ENCODE assay signal across 17 cellular contexts in genomic region chr2:223735659-223736244, GRCh38.
DNase-seq lines count a peak whose midpoint lies in the region; ATAC-seq and TF ChIP-seq lines count a peak whose summit lies in the region.
"Had no signal": no experiment of that assay in that cellular context is flagged by ENCODE, and none has a peak within 500 bp of the region (broad histone marks: within the 10 kb centered on the region; RNA-seq: fewer than 3 reads in every experiment).

No MANE protein-coding gene starts in this region.

- H3K9me2 ChIP-seq in GM23338 (ENCODE audit: insufficient read depth): 0 out of 2 replicates have a peak, but pooled peaks cover 9% of the 10 kb centered on the region

- no peaks in the 10 kb centered on the region for H3K4me1 ChIP-seq in GM23338 (ENCODE audit: insufficient read depth)

- peaks cover 6% of the 10 kb centered on the region for H3K27me3 Mint-ChIP-seq in GM23338 (ENCODE audit: insufficient read depth, low read depth, poor library complexity)

- H3K27ac ChIP-seq in AG04450 (ENCODE audit: low read depth, low read length) (peak overlapping the region; percentile 12), GM23338 (ENCODE audit: low read depth) (no peak overlapping the region)

- H3K27me3 ChIP-seq in AG04450 (ENCODE audit: control insufficient read depth, insufficient read depth, low read length) (no peaks in the 10 kb centered on the region), GM23338 (ENCODE audit: insufficient read depth) (no peaks in the 10 kb centered on the region)

- no peak for ATAC-seq in GM23338
- no peak for ATAC-seq in HG02870 (IDR thresholded peaks at IDR 0.05; ENCODE audit: unreplicated experiment)
- ATAC-seq: activated CD4-positive, CD25-positive, alpha-beta regulatory T cell treated with anti-CD3 and anti-CD28 coated beads, Interleukin-2, amount 50 U/mL, for 24 hours had no signal

- CTCF ChIA-PET in AG04450 (lab: Charles Lee): interaction anchor here (0.6 kb wide), 1 partner anchor 55 kb away, joined by 3 read pairs; no protein-coding TSS in a partner anchor

- H3K36me3 Mint-ChIP-seq in GM23338 (ENCODE audit: low read depth): no peaks in the 10 kb centered on the region
- H3K36me3 Mint-ChIP-seq: CD14-positive monocyte, type B pancreatic cell had no signal

- H3K4me3 Mint-ChIP-seq in GM23338: no peak overlapping the region
- H3K4me3 Mint-ChIP-seq: activated T-cell treated with anti-CD3 and anti-CD28 coated beads, Interleukin-2, amount 50 U/mL, for 24 hours; nephron; type B pancreatic cell had no signal

- H3K9me3 ChIP-seq in AG04450 (ENCODE audit: control insufficient read depth, insufficient read depth, low read length): 0 out of 2 replicates have a peak, but pooled peaks cover 3% of the 10 kb centered on the region

- peaks cover 4% of the 10 kb centered on the region; the same call in 2 of the 3 replicates for H3K9me3 Mint-ChIP-seq in GM23338
- H3K9me3 Mint-ChIP-seq: activated T-cell treated with anti-CD3 and anti-CD28 coated beads, Interleukin-2, amount 50 U/mL, for 24 hours had no signal

- POLR2A ChIA-PET in AG04450 (lab: Yijun Ruan, JAX): no interaction called here

- TF ChIP-seq CTCF in AG04450 (IDR thresholded peaks at IDR 0.05; ENCODE audit: low read depth, low read length) (no peak), cardiac fibroblast (IDR thresholded peaks at IDR 0.05; ENCODE audit: low read depth, low read length) (no peak), GM23338 (conservative IDR thresholded peaks at IDR 0.05; ENCODE audit: low read depth in 2 of 2) (no peak)

- DNase-seq in AG04450 (ENCODE audit: low read depth, low spot score) (peak; percentile 54), HS-5 (ENCODE audit: low read depth) (peak; percentile 93), cardiac fibroblast (ENCODE audit: low read depth in 2 of 2) (peak; percentile 94 to 96), kidney tubule cell (ENCODE audit: low spot score) (peak; percentile 69), iPS-NIHi11 (ENCODE audit: low spot score) (no peak), middle frontal gyrus (ENCODE audit: extremely low spot score, low spot score) (no peak), GM23338 (ENCODE audit: low spot score) (no peak)
- DNase-seq: activated T-cell treated with anti-CD3 and anti-CD28 coated beads, Interleukin-2, amount 50 U/mL, for 24 hours; aorta; NCI-H2029; NK-92 treated with Interleukin-12 subunit alpha and Interleukin-12 subunit beta, amount 100 ng/mL, for 24 hours; small intestine had no signal

- H2AFZ ChIP-seq in GM23338: no peak overlapping the region

- H4K20me1 ChIP-seq in GM23338 (replicated peaks; ENCODE audit: insufficient read depth): no peaks in the 10 kb centered on the region

- no peak overlapping the region for H3K4me3 ChIP-seq in AG04450 (ENCODE audit: low read depth, low read length)
- no peak overlapping the region for H3K4me3 ChIP-seq in cardiac fibroblast (replicated peaks in 1 of 2; ENCODE audit: low read depth in 2 of 2, low read length in 2 of 2)
- no peak overlapping the region for H3K4me3 ChIP-seq in GM23338

- no peaks in the 10 kb centered on the region for H3K79me2 ChIP-seq in GM23338 (replicated peaks; ENCODE audit: insufficient read depth)

- H3F3A ChIP-seq in GM23338 (replicated peaks; ENCODE audit: low read depth): no peaks in the 10 kb centered on the region

- no peak overlapping the region for H3K4me2 ChIP-seq in GM23338

- H3K27ac Mint-ChIP-seq in GM23338: no peak overlapping the region
- H3K27ac Mint-ChIP-seq: activated T-cell treated with anti-CD3 and anti-CD28 coated beads, Interleukin-2, amount 50 U/mL, for 24 hours; nephron; type B pancreatic cell had no signal

- H3K4me1 Mint-ChIP-seq in GM23338: peaks cover 2% of the 10 kb centered on the region; the same call in 2 of the 3 replicates

- H3K36me3 ChIP-seq in GM23338 (ENCODE audit: insufficient read depth): no peaks in the 10 kb centered on the region

TF ChIP-seq in GM23338, 12 proteins besides CTCF, POLR2A, EP300 and RAD21 (continues in another document):
- TF ChIP-seq POLR2AphosphoS5 (IDR thresholded peaks at IDR 0.05; ENCODE audit: low read depth) (no peak), ZNF114 (CRISPR knock-in tag; IDR thresholded peaks at IDR 0.05) (no peak), NANOG (IDR thresholded peaks at IDR 0.05; ENCODE audit: borderline replicate concordance) (no peak), REST (IDR thresholded peaks at IDR 0.05; ENCODE audit: unreplicated experiment) (no peak), ZNF331 (CRISPR knock-in tag; IDR thresholded peaks at IDR 0.05; ENCODE audit: low read depth) (no peak), ZNF462 (CRISPR knock-in tag; IDR thresholded peaks at IDR 0.05) (no peak)

Comparison
In these comparisons a context has a peak if more than half of its experiments do, and no peak if none do; other contexts are left out.
1. DNase-seq: peak in AG04450 (single experiment), HS-5 (single experiment), cardiac fibroblast (2 of 2) and kidney tubule cell (single experiment); none in iPS-NIHi11 (single experiment), middle frontal gyrus (single experiment) and GM23338 (single experiment).